8 cellular contexts compared by ENCODE assay signal in the genomic region with DNA sequence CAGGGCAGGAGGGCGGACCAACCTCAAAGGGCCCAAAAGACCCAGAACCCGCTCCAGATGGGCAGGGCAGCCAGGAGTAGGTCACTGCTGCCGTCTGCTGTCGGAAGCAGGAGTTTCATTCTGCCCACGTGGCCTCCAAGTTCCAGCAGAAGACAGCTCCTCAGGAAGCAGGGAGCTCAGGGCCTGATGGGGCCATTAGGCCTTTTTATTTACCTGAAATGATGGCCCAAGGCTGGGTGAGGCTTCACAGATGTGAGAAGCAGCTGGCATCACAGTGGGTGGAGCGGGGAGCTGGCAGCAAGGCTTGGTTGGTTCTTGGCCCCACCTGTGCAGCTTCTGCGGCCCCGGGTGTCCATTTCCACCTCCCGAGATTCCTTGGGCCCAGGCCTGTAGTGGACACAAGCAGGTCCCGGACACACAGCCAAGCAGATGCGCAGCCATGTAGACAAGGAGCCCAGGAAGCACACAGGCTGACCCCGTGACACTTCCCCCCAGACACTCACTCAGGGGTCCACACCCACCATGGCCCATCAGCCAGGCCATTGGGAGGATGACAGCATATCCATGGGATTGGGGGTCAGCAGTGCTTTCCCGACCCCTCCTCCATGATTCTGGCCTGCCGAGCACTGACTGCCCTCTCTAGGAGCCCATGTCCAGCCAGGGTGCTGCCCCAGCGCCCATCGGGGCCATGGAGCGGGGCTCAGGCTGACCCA. TPM values are rescaled to one million over a fixed set of nuclear protein-coding genes. Genes with fewer than 3 reads are reported as not detected.
A peak's percentile ranks its signal among the peaks of the same experiment; 100 is the strongest.
DNase-seq lines count a peak whose midpoint lies in the region; ATAC-seq and TF ChIP-seq lines count a peak whose summit lies in the region.

No MANE protein-coding gene starts in this region.

- WGBS in trophoblast cell (ENCODE audit: extremely low coverage, insufficient coverage, insufficient read length): no CpG with 5 or more reads among the region's 17 CpGs

- no peak overlapping the region for H3K4me3 Mint-ChIP-seq in Calu3 (ENCODE audit: low read depth, unreplicated experiment)

- H3K9me3 ChIP-seq in OCI-LY1 (ENCODE audit: low read length): no peaks in the 10 kb centered on the region
- peaks cover 13% of the 10 kb centered on the region for H3K9me3 ChIP-seq in trophoblast cell (ENCODE audit: insufficient read depth, low read depth, low read length)

- intact Hi-C loops in Calu3 (cut with micrococcal nuclease; ENCODE audit: unreplicated experiment): no loop called here

- no peak overlapping the region for H4K12ac ChIP-seq in trophoblast cell (ENCODE audit: low read depth, low read length)

- no peaks in the 10 kb centered on the region for H3K4me1 Mint-ChIP-seq in Calu3 (ENCODE audit: low read depth, unreplicated experiment)

- H3K9me2 ChIP-seq in OCI-LY1 (ENCODE audit: low read depth, low read length): no peaks in the 10 kb centered on the region

- no peak overlapping the region for H2BK5ac ChIP-seq in trophoblast cell (ENCODE audit: low read depth, low read length, poor library complexity)

- peak overlapping the region; percentile 64 for H2AK5ac ChIP-seq in trophoblast cell (ENCODE audit: low read length)

- H3K14ac ChIP-seq in trophoblast cell (ENCODE audit: low read length): no peak overlapping the region

- no TSS peak for BruUV-seq in Calu3 (replicated peaks; lab: Mats Ljungman, UMichigan)

- H3K23ac ChIP-seq in trophoblast cell (ENCODE audit: low read length): no peak overlapping the region

- H3K4me3 ChIP-seq in OCI-LY1 (ENCODE audit: low read depth, low read length, poor library complexity, severe bottlenecking): no peak overlapping the region
- H3K4me3 ChIP-seq in trophoblast cell (ENCODE audit: low read depth, low read length): no peak overlapping the region

- H3K4me2 ChIP-seq in OCI-LY1 (ENCODE audit: low read length): no peak overlapping the region
- H3K4me2 ChIP-seq in trophoblast cell (ENCODE audit: low read length): no peak overlapping the region

- H3K27ac Mint-ChIP-seq in Calu3 (ENCODE audit: unreplicated experiment): no peak overlapping the region

- no peaks in the 10 kb centered on the region for H3K9me3 Mint-ChIP-seq in Calu3 (ENCODE audit: low read depth, unreplicated experiment)

- no peaks in the 10 kb centered on the region for H3K36me3 Mint-ChIP-seq in Calu3 (ENCODE audit: insufficient read depth, unreplicated experiment)

- TF ChIP-seq CTCF in Calu3 (IDR thresholded peaks at IDR 0.05; ENCODE audit: unreplicated experiment) (no peak), OCI-LY1 (IDR thresholded peaks at IDR 0.05; ENCODE audit: low read length) (peak; percentile 22; the same call in 1 of the 2 replicates)

- peaks cover 2% of the 10 kb centered on the region for H3K79me1 ChIP-seq in trophoblast cell (ENCODE audit: low read length)

- no peaks in the 10 kb centered on the region for H3K27me3 Mint-ChIP-seq in Calu3 (ENCODE audit: unreplicated experiment)

- H3K36me3 ChIP-seq in OCI-LY1 (ENCODE audit: insufficient read depth, low read length): no peaks in the 10 kb centered on the region
- no peaks in the 10 kb centered on the region for H3K36me3 ChIP-seq in trophoblast cell (ENCODE audit: control insufficient read depth in 1 of 2, insufficient read depth in 2 of 2, low read length in 2 of 2)

- no peak overlapping the region for H2AFZ ChIP-seq in OCI-LY1 (ENCODE audit: low read length)
- no peak overlapping the region for H2AFZ ChIP-seq in trophoblast cell (ENCODE audit: insufficient read depth, low read length, poor library complexity)

- H3K27me3 ChIP-seq in OCI-LY1 (ENCODE audit: insufficient read depth, low read length) (peaks cover 6% of the 10 kb centered on the region; the same call in 1 of the 2 replicates), trophoblast cell (ENCODE audit: insufficient read depth, low read length) (no peaks in the 10 kb centered on the region)

- no peak overlapping the region for H4K91ac ChIP-seq in trophoblast cell (ENCODE audit: low read depth, low read length)

- no peaks in the 10 kb centered on the region for H4K20me1 ChIP-seq in OCI-LY1 (ENCODE audit: insufficient read depth, low read length)

- H3K9ac ChIP-seq in OCI-LY1 (ENCODE audit: low read length): no peak overlapping the region
- no peak overlapping the region for H3K9ac ChIP-seq in trophoblast cell (ENCODE audit: low read length)

- H2BK120ac ChIP-seq in trophoblast cell (ENCODE audit: insufficient read depth, low read length, poor library complexity): no peak overlapping the region

- no peak overlapping the region for H4K8ac ChIP-seq in trophoblast cell (ENCODE audit: low read depth, low read length)

- peaks cover 2% of the 10 kb centered on the region; the same call in 1 of the 2 replicates for H3F3A ChIP-seq in OCI-LY1 (ENCODE audit: insufficient read depth, low read length)

- DNase-seq in Calu3 (peak; percentile 10), fibroblast of peridontal ligament (ENCODE audit: extremely low read depth) (peak; percentile 77), trophoblast cell (peak in 1 of 2 donors; percentile 19)
- no peak for DNase-seq in effector CD8-positive, alpha-beta T cell (lab: John Stamatoyannopoulos, UW)
- no peak for DNase-seq in central memory CD4-positive, alpha-beta T cell

- H3K27ac ChIP-seq in OCI-LY1 (ENCODE audit: low read depth, low read length, poor library complexity, severe bottlenecking): no peak overlapping the region
- no peak overlapping the region for H3K27ac ChIP-seq in trophoblast cell (ENCODE audit: low read depth, low read length)

- ATAC-seq in GM21423 (IDR thresholded peaks at IDR 0.05; ENCODE audit: unreplicated experiment) (no peak), HG02610 (IDR thresholded peaks at IDR 0.05; ENCODE audit: unreplicated experiment) (no peak)

- H3K18ac ChIP-seq in trophoblast cell (ENCODE audit: low read length): no peak overlapping the region

- H3K4me1 ChIP-seq in OCI-LY1 (ENCODE audit: insufficient read depth, low read length, severe bottlenecking) (peaks cover 11% of the 10 kb centered on the region), trophoblast cell (ENCODE audit: control insufficient read depth in 1 of 2, insufficient read depth in 2 of 2, low read length in 2 of 2) (no peaks in the 10 kb centered on the region)

- H2BK12ac ChIP-seq in trophoblast cell (ENCODE audit: low read length): no peak overlapping the region

- H3K79me2 ChIP-seq in OCI-LY1 (ENCODE audit: insufficient read depth, low read length) (no peaks in the 10 kb centered on the region), trophoblast cell (ENCODE audit: control insufficient read depth, insufficient read depth, low read length, poor library complexity) (no peaks in the 10 kb centered on the region)

- H3K4ac ChIP-seq in trophoblast cell (ENCODE audit: low read depth, low read length): no peak overlapping the region

- CTCF ChIA-PET in Calu3 (lab: Charles Lee): no interaction called here

RNA-seq across cellular contexts. Expression of gene C13orf46, which starts 26.4 kb away (rescaled TPM):
- 0.29 and 0.33 TPM in 2 replicates for total RNA-seq in Calu3 (2022)
- 0.12 and 0.15 TPM in 2 replicates for polyA plus RNA-seq in trophoblast cell (2013)

Comparison
In these comparisons a context has a peak if more than half of its experiments do, and no peak if none do; other contexts are left out.
1. DNase-seq: peak in Calu3 (single experiment) and fibroblast of peridontal ligament (single experiment); none in effector CD8-positive, alpha-beta T cell (single experiment) and central memory CD4-positive, alpha-beta T cell (single experiment).